In genomic region chr7:91168766-91169518, GRCh38 we compare ENCODE assay signal across 20 cellular contexts.
DNase-seq lines count a peak whose midpoint lies in the region; ATAC-seq and TF ChIP-seq lines count a peak whose summit lies in the region.
"Had no signal": no experiment of that assay in that cellular context is flagged by ENCODE, and none has a peak within 500 bp of the region (broad histone marks: within the 10 kb centered on the region; RNA-seq: fewer than 3 reads in every experiment).

No MANE protein-coding gene starts in this region.

- no peak overlapping the region for H3K4me3 Mint-ChIP-seq in WTC11
- H3K4me3 Mint-ChIP-seq: activated CD4-positive, alpha-beta T cell treated with anti-CD3 and anti-CD28 coated beads for 36 hours; CD4-positive, CD25-positive, alpha-beta regulatory T cell; immature natural killer cell had no signal

- peaks cover 23% of the 10 kb centered on the region for H3K4me1 Mint-ChIP-seq in WTC11
- H3K4me1 Mint-ChIP-seq: activated CD4-positive, alpha-beta T cell treated with anti-CD3 and anti-CD28 coated beads for 36 hours; CD4-positive, CD25-positive, alpha-beta regulatory T cell; immature natural killer cell had no signal

- no peak for TF ChIP-seq CTCF in WTC11 (IDR thresholded peaks at IDR 0.05)
- TF ChIP-seq CTCF in fibroblast of villous mesenchyme (IDR thresholded peaks at IDR 0.05; ENCODE audit: insufficient read depth, low read depth, low read length) = no peak

- H3K9me3 ChIP-seq in skeletal muscle satellite cell (replicated peaks; ENCODE audit: low read length) = no peaks in the 10 kb centered on the region
- H3K9me3 ChIP-seq: MG63, upper lobe of right lung had no signal

- no peak overlapping the region for H3K9ac ChIP-seq in skeletal muscle satellite cell (ENCODE audit: low read depth, low read length)

- POLR2A ChIA-PET in WTC11 (lab: Charles Lee) = interaction anchor here (0.6 kb wide), 1 partner anchor 43 kb away, joined by 3 read pairs; no protein-coding TSS in a partner anchor

- ATAC-seq in WTC11 = 0 out of 2 replicates have a peak, but pooled peaks have one; percentile 24
- ATAC-seq in GM21381 (IDR thresholded peaks at IDR 0.05; ENCODE audit: unreplicated experiment) = no peak
- ATAC-seq in GM21526 (IDR thresholded peaks at IDR 0.05; ENCODE audit: low FRiP score, unreplicated experiment) = no peak
- ATAC-seq: activated CD4-positive, alpha-beta T cell treated with anti-CD3 and anti-CD28 coated beads for 36 hours; HCT116; upper lobe of right lung had no signal

- H3K36me3 Mint-ChIP-seq in WTC11 = peaks cover 16% of the 10 kb centered on the region
- H3K36me3 Mint-ChIP-seq: CD4-positive, CD25-positive, alpha-beta regulatory T cell; immature natural killer cell had no signal

- H3K27me3 ChIP-seq in skeletal muscle satellite cell (ENCODE audit: control insufficient read depth, insufficient read depth, low read length) = no peaks in the 10 kb centered on the region
- H3K27me3 ChIP-seq: MG63, upper lobe of right lung had no signal

- DNase-seq in NCI-H2171 treated with DMSO at 0.1 percent for 48 hours (lab: John Stamatoyannopoulos, UW) = peak; percentile 16
- DNase-seq in NCI-H2171 (lab: John Stamatoyannopoulos, UW) = no peak
- DNase-seq in WTC11 (ENCODE audit: low spot score) = no peak
- DNase-seq in fibroblast of villous mesenchyme (ENCODE audit: low read depth) = peak; percentile 39
- DNase-seq in GDM1 (lab: John Stamatoyannopoulos, UW) = no peak
- DNase-seq: activated CD4-positive, alpha-beta T cell treated with anti-CD3 and anti-CD28 coated beads for 36 hours; activated CD8-positive, alpha-beta memory T cell treated with anti-CD3 and anti-CD28 coated beads, Interleukin-2, amount 50 U/mL, for 48 hours; activated naive CD4-positive, alpha-beta T cell; caudate nucleus; CD4-positive, CD25-positive, alpha-beta regulatory T cell; immature natural killer cell; MG63; NCI-H226; small intestine; stimulated activated naive CD4-positive, alpha-beta T cell treated with Interleukin-2 at 50 U/mL for 16 hours; upper lobe of right lung had no signal

- peaks cover 45% of the 10 kb centered on the region for H3K4me1 ChIP-seq in skeletal muscle satellite cell (ENCODE audit: control insufficient read depth, insufficient read depth, low read length)
- H3K4me1 ChIP-seq: upper lobe of right lung had no signal

- CTCF ChIA-PET in WTC11 (lab: Charles Lee) = no interaction called here

- H3K9me3 Mint-ChIP-seq in WTC11 = peaks cover 18% of the 10 kb centered on the region

- no peak overlapping the region for H3K27ac Mint-ChIP-seq in WTC11
- H3K27ac Mint-ChIP-seq: activated CD4-positive, alpha-beta T cell treated with anti-CD3 and anti-CD28 coated beads for 36 hours; CD4-positive, CD25-positive, alpha-beta regulatory T cell; immature natural killer cell had no signal

- H3K27me3 Mint-ChIP-seq in WTC11 (ENCODE audit: low read depth) = peaks cover 28% of the 10 kb centered on the region
- H3K27me3 Mint-ChIP-seq: activated CD4-positive, alpha-beta T cell treated with anti-CD3 and anti-CD28 coated beads for 36 hours; CD4-positive, CD25-positive, alpha-beta regulatory T cell had no signal

- H3K4me2 ChIP-seq in skeletal muscle satellite cell (ENCODE audit: low read length) = peak overlapping the region; percentile 47

- no peaks in the 10 kb centered on the region for H3K36me3 ChIP-seq in skeletal muscle satellite cell (ENCODE audit: insufficient read depth, low read length)
- H3K36me3 ChIP-seq: MG63, upper lobe of right lung had no signal

- H3K4me3 ChIP-seq in fibroblast of villous mesenchyme (ENCODE audit: low read depth, low read length) (no peak overlapping the region), skeletal muscle satellite cell (ENCODE audit: low read length) (no peak overlapping the region)
- H3K4me3 ChIP-seq: MG63, upper lobe of right lung had no signal

TF ChIP-seq in WTC11, 78 proteins besides CTCF, POLR2A, EP300 and RAD21:
- TF ChIP-seq ELF4 (CRISPR knock-in tag; IDR thresholded peaks at IDR 0.05; ENCODE audit: low read depth) (no peak), NR2C2 (CRISPR knock-in tag; IDR thresholded peaks at IDR 0.05) (no peak), CREM (CRISPR knock-in tag; IDR thresholded peaks at IDR 0.05) (no peak), TEAD4 (CRISPR knock-in tag; IDR thresholded peaks at IDR 0.05) (no peak), OVOL2 (CRISPR knock-in tag; IDR thresholded peaks at IDR 0.05; ENCODE audit: borderline replicate concordance) (no peak), AR (CRISPR knock-in tag; IDR thresholded peaks at IDR 0.05) (no peak), E2F4 (CRISPR knock-in tag; IDR thresholded peaks at IDR 0.05; ENCODE audit: borderline replicate concordance, low read depth) (no peak), SP1 (CRISPR knock-in tag; conservative IDR thresholded peaks at IDR 0.05) (no peak), ZNF423 (CRISPR knock-in tag; IDR thresholded peaks at IDR 0.05) (no peak), ZNF416 (CRISPR knock-in tag; IDR thresholded peaks at IDR 0.05) (no peak), E2F1 (CRISPR knock-in tag; IDR thresholded peaks at IDR 0.05) (no peak), ZBTB21 (CRISPR knock-in tag; IDR thresholded peaks at IDR 0.05; ENCODE audit: borderline replicate concordance) (no peak), CREB1 (CRISPR knock-in tag; IDR thresholded peaks at IDR 0.05) (no peak), FOXK1 (CRISPR knock-in tag; IDR thresholded peaks at IDR 0.05) (no peak), AFF4 (CRISPR knock-in tag; IDR thresholded peaks at IDR 0.05; ENCODE audit: borderline replicate concordance) (no peak), FOXP1 (CRISPR knock-in tag; IDR thresholded peaks at IDR 0.05; ENCODE audit: borderline replicate concordance) (no peak), TCF7 (CRISPR knock-in tag; IDR thresholded peaks at IDR 0.05; ENCODE audit: low read depth) (no peak)

Comparison
In these comparisons a context has a peak if more than half of its experiments do, and no peak if none do; other contexts are left out.
1. DNase-seq: peak in NCI-H2171 treated with DMSO at 0.1 percent for 48 hours (single experiment) and fibroblast of villous mesenchyme (single experiment); none in NCI-H2171 (single experiment), WTC11 (single experiment) and GDM1 (single experiment).